ENCODE assay signal across 14 cellular contexts in the genomic region with DNA sequence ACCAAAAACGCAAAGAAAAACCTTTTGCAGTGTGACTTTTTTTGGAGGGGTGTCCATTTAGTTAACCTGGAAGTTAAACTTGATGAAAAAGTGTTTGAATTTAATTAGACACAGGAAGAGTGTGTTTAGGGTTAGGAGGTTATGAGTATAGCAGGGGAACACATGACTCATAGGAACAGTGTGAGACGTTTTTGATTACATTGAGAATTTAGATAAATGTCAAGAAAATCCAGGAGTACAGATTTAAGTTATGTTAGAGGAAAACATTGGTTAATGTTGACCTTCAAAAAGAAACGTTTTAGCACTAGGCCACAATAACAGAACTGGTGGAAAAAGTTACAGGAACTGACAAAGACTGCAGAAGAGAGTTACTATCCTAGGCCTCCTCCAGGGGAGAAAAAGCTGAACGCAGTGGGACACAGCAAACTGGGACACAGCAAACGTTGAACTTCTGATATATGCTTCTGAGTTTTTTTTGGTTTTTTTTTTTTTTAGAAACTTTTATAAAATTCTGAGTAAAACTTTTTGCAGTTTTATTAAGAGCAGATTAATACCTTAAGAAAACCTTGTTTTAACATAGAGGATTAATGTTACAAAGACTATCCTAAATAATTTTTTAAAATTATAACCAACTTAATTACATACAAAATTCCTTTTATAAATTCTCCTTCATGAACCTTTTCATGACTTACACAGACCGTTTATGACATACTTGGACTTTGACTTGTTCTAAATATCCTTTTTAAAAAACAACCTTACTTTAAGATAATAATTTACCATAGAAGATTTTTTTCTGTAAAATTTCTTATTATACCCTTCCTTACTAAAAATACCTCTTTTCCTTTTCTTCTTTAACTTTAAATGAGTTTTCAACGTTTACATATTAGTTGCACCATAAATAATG. TPM values are rescaled to one million over a fixed set of nuclear protein-coding genes. Genes with fewer than 3 reads are reported as not detected.
DNase-seq lines count a peak whose midpoint lies in the region; ATAC-seq and TF ChIP-seq lines count a peak whose summit lies in the region.
"Had no signal": no experiment of that assay in that cellular context is flagged by ENCODE, and none has a peak within 500 bp of the region (broad histone marks: within the 10 kb centered on the region; RNA-seq: fewer than 3 reads in every experiment).

No MANE protein-coding gene starts in this region.

- no peak overlapping the region for H2BK15ac ChIP-seq in mesendoderm (replicated peaks; ENCODE audit: low read depth)

- H4K8ac ChIP-seq in mesendoderm (ENCODE audit: low read depth, low read length), result no peak overlapping the region

- no peak overlapping the region for H2BK5ac ChIP-seq in mesendoderm (ENCODE audit: low read length)

- intact Hi-C loops in Calu3 (cut with micrococcal nuclease; ENCODE audit: unreplicated experiment), result no loop called here
- intact Hi-C loops in Right ventricle myocardium inferior (cut with DNase I), result no loop called here

- H3K56ac ChIP-seq in mesendoderm (ENCODE audit: low read length), result no peak overlapping the region

- H3K4me2 ChIP-seq in mesendoderm (ENCODE audit: low read length), result no peak overlapping the region

- H3K27me3 ChIP-seq in mesendoderm (ENCODE audit: insufficient read depth, low read length, poor library complexity), result no peaks in the 10 kb centered on the region

- DNase-seq in NCI-H2227 (lab: John Stamatoyannopoulos, UW; ENCODE audit: unreplicated experiment) (peak; percentile 4), NCI-H2227 treated with DMSO at 0.1 percent for 48 hours (lab: John Stamatoyannopoulos, UW) (no peak), LHCN-M2 (ENCODE audit: low read depth) (peak; percentile 74), amniotic epithelial cell (ENCODE audit: low read depth) (peak; percentile 23), mesendoderm (peak; percentile 65), Calu3 (no peak), Right ventricle myocardium inferior (ENCODE audit: missing footprints) (no peak), medulla oblongata (ENCODE audit: extremely low spot score) (no peak)
- DNase-seq: activated CD4-positive, CD25-positive, alpha-beta regulatory T cell treated with anti-CD3 and anti-CD28 coated beads, Interleukin-2, amount 50 U/mL, for 72 hours; GDM1; NCI-H2081 treated with DMSO at 0.1 percent for 48 hours had no signal

- BruUV-seq in Calu3 (replicated peaks; lab: Mats Ljungman, UMichigan), result no TSS peak

- peaks cover 2% of the 10 kb centered on the region for H3K79me2 ChIP-seq in mesendoderm (ENCODE audit: control insufficient read depth, insufficient read depth, low read length)

- H2BK120ac ChIP-seq in mesendoderm (ENCODE audit: low read depth, low read length), result no peak overlapping the region

- H3K79me1 ChIP-seq in mesendoderm (ENCODE audit: low read length), result peaks cover 2% of the 10 kb centered on the region

- no peak for ATAC-seq in Right ventricle myocardium inferior

- no peak overlapping the region for H3K27ac Mint-ChIP-seq in Calu3 (ENCODE audit: unreplicated experiment)

- no peaks in the 10 kb centered on the region for H3K36me3 Mint-ChIP-seq in Calu3 (ENCODE audit: insufficient read depth, unreplicated experiment)

- CTCF ChIA-PET in Calu3 (lab: Charles Lee), result no interaction called here

- TF ChIP-seq CTCF in Calu3 (IDR thresholded peaks at IDR 0.05; ENCODE audit: unreplicated experiment), result no peak

- no peaks in the 10 kb centered on the region for H3K27me3 Mint-ChIP-seq in Calu3 (ENCODE audit: unreplicated experiment)

- no peak overlapping the region for H3K23ac ChIP-seq in mesendoderm (ENCODE audit: low read length)

- no peak overlapping the region for H4K5ac ChIP-seq in mesendoderm (ENCODE audit: low read length)

- no peak overlapping the region for H3K18ac ChIP-seq in mesendoderm (ENCODE audit: low read length)

- H2AK5ac ChIP-seq in mesendoderm (ENCODE audit: low read length), result no peak overlapping the region

- H3K4me3 Mint-ChIP-seq in Calu3 (ENCODE audit: low read depth, unreplicated experiment), result no peak overlapping the region

- H3K9ac ChIP-seq in mesendoderm (ENCODE audit: low read length), result no peak overlapping the region

- H3K4me1 Mint-ChIP-seq in Calu3 (ENCODE audit: low read depth, unreplicated experiment), result no peaks in the 10 kb centered on the region

- peak overlapping the region; percentile 8 for H3K4me3 ChIP-seq in mesendoderm (ENCODE audit: low read length)
- H3K4me3 ChIP-seq: coronary artery, SK-N-MC, thoracic aorta had no signal

- H3K4me1 ChIP-seq in mesendoderm (ENCODE audit: control insufficient read depth, low read depth, low read length), result no peaks in the 10 kb centered on the region

- peaks cover 37% of the 10 kb centered on the region for H3K9me3 Mint-ChIP-seq in Calu3 (ENCODE audit: low read depth, unreplicated experiment)

- no peaks in the 10 kb centered on the region for H3K36me3 ChIP-seq in mesendoderm (ENCODE audit: control insufficient read depth, insufficient read depth, low read length)
- H3K36me3 ChIP-seq: thoracic aorta had no signal

- no peak overlapping the region for H3K4ac ChIP-seq in mesendoderm (ENCODE audit: low read depth, low read length)

- WGBS in mesendoderm (ENCODE audit: extremely low coverage, insufficient coverage, low lambda C conversion rate), result 100% methylated on average over 1 of the region's 7 CpGs

- H3K27ac ChIP-seq in mesendoderm (ENCODE audit: low read depth, low read length), result no peak overlapping the region
- H3K27ac ChIP-seq: coronary artery, SK-N-MC, thoracic aorta had no signal

RNA-seq across cellular contexts. Expression of a gene that starts 22.2 kb away (rescaled TPM):
- 22.8 and 23.9 TPM in 2 replicates for total RNA-seq in LHCN-M2 (2014; rRNA removed)
- polyA plus RNA-seq in LHCN-M2 (2012), result 37.8 TPM
- 22.0 TPM for polyA plus RNA-seq in mesendoderm (2013, experiment 1 of 2)
- polyA plus RNA-seq in mesendoderm (2013, experiment 2 of 2), result 21.4 TPM
- 15.7 and 16.6 TPM in 2 replicates for total RNA-seq in Calu3 (2022)
- total RNA-seq in Right ventricle myocardium inferior, result 6.2 TPM

Comparison
In these comparisons a context has a peak if more than half of its experiments do, and no peak if none do; other contexts are left out.
1. DNase-seq: peak in NCI-H2227 (single experiment), LHCN-M2 (single experiment), amniotic epithelial cell (single experiment) and mesendoderm (single experiment); none in NCI-H2227 treated with DMSO at 0.1 percent for 48 hours (single experiment), Calu3 (single experiment), Right ventricle myocardium inferior (single experiment) and medulla oblongata (single experiment).